9 cellular contexts compared by ENCODE assay signal in the genomic region with DNA sequence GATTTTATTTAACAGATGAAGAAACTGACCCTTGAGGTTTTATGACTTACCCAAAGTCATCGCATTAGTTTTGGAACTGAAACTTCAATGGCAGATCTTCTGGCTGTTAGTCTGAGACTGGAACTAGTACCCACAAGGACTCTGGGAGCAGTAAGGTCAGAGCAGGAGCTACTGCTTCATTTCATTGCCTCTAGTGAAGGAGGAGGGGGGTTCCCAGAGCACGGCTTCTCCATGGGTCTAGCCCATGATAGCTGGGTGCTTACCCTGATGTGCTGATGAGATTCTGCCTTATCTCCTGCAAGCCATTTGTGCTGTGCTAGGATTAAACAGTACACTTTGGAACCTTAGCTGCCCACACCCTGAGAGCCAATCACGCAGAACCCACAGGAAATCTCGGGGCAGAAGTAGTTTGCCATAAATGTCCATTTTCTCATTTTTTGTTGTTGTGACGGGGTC. TPM values are rescaled to one million over a fixed set of nuclear protein-coding genes. Genes with fewer than 3 reads are reported as not detected.
DNase-seq lines count a peak whose midpoint lies in the region; ATAC-seq lines count a peak whose summit lies in the region.
"Had no signal": no experiment of that assay in that cellular context is flagged by ENCODE, and none has a peak within 500 bp of the region (broad histone marks: within the 10 kb centered on the region; RNA-seq: fewer than 3 reads in every experiment).

No MANE protein-coding gene starts in this region.

- DNase-seq in naive B cell (peak; percentile 12), pons (ENCODE audit: low spot score) (no peak), 8988T (no peak), kidney glomerular epithelial cell (lab: John Stamatoyannopoulos, UW) (no peak)
- DNase-seq: activated CD8-positive, alpha-beta T cell treated with anti-CD3 and anti-CD28 coated beads for 36 hours; NCI-H1436 treated with DMSO at 0.1 percent for 48 hours had no signal

- peak overlapping the region; percentile 81 to 96 (median 89) for H3K27ac Mint-ChIP-seq in naive B cell

- peak; percentile 44 for ATAC-seq in GM19023 (IDR thresholded peaks at IDR 0.05; ENCODE audit: unreplicated experiment)
- ATAC-seq in GM21717 (IDR thresholded peaks at IDR 0.05; ENCODE audit: unreplicated experiment) = peak; percentile 59
- ATAC-seq in HG03159 (IDR thresholded peaks at IDR 0.05; ENCODE audit: unreplicated experiment) = peak; percentile 39
- ATAC-seq in naive B cell (ENCODE audit: low read depth in 2 of 2) = peak; percentile 44 to 49
- ATAC-seq: activated CD8-positive, alpha-beta T cell treated with anti-CD3 and anti-CD28 coated beads for 36 hours had no signal

- peaks cover 0 to 8% of the 10 kb centered on the region in 2 donors for H3K36me3 Mint-ChIP-seq in naive B cell

- peaks cover 0 to 2% (median 0%) of the 10 kb centered on the region in 7 donors for H3K9me3 Mint-ChIP-seq in naive B cell
- H3K9me3 Mint-ChIP-seq: activated CD8-positive, alpha-beta T cell treated with anti-CD3 and anti-CD28 coated beads for 36 hours had no signal

- peaks cover 34 to 56% (median 49%) of the 10 kb centered on the region in 3 donors for H3K4me1 Mint-ChIP-seq in naive B cell

- H3K4me3 Mint-ChIP-seq in naive B cell = peak overlapping the region; percentile 54 to 92 (median 79)
- H3K4me3 Mint-ChIP-seq: activated CD8-positive, alpha-beta T cell treated with anti-CD3 and anti-CD28 coated beads for 36 hours had no signal

- H3K27me3 Mint-ChIP-seq in naive B cell = no peaks in the 10 kb centered on the region
- H3K27me3 Mint-ChIP-seq: activated CD8-positive, alpha-beta T cell treated with anti-CD3 and anti-CD28 coated beads for 36 hours had no signal

RNA-seq across cellular contexts. Expression of a gene that starts 5.4 kb away (rescaled TPM):
- polyA plus RNA-seq in naive B cell (ENCODE audit: low read depth in 6 of 6) = 10 to 100 TPM; 31.4 to 38.8 (median 36.2) TPM

RNA-seq across cellular contexts. Expression of a gene that starts 11.5 kb away (rescaled TPM):
- polyA plus RNA-seq in naive B cell (ENCODE audit: low read depth in 6 of 6) = 1,000 to 10,000 TPM in 4 of 6 donors, 100 to 1,000 TPM in 2; 612 to 1,284 (median 1,085) TPM

RNA-seq across cellular contexts. Expression of a gene that starts 31.4 kb away (rescaled TPM):
- polyA plus RNA-seq in naive B cell (ENCODE audit: low read depth in 6 of 6) = not detected

RNA-seq across cellular contexts. Expression of a gene that starts 44.2 kb away (rescaled TPM):
- 10 to 100 TPM; 32.3 to 87.8 (median 37.1) TPM for polyA plus RNA-seq in naive B cell (ENCODE audit: low read depth in 6 of 6)
